ENCODE assay signal across 9 cellular contexts in genomic region chr19:38792250-38793111, GRCh38. TPM values are rescaled to one million over a fixed set of nuclear protein-coding genes. Genes with fewer than 3 reads are reported as not detected.
DNase-seq lines count a peak whose midpoint lies in the region; ATAC-seq, FAIRE-seq and TF ChIP-seq lines count a peak whose summit lies in the region.
"Had no signal": no experiment of that assay in that cellular context is flagged by ENCODE, and none has a peak within 500 bp of the region (broad histone marks: within the 10 kb centered on the region; RNA-seq: fewer than 3 reads in every experiment).

No MANE protein-coding gene starts in this region.

- no peaks in the 10 kb centered on the region for H3K36me3 Mint-ChIP-seq in CD14-positive monocyte

- no peak for TF ChIP-seq EP300 in H1 (IDR thresholded peaks at IDR 0.05; ENCODE audit: borderline replicate concordance in 1 of 2, low read depth in 2 of 2, low read length in 2 of 2)

- no peak overlapping the region for H4K91ac ChIP-seq in H1 (replicated peaks; ENCODE audit: insufficient read length, low read length)

- no peaks in the 10 kb centered on the region for H3K79me1 ChIP-seq in H1 (ENCODE audit: low read depth, low read length)

- H3K4me1 ChIP-seq in H1 (replicated peaks in 1 of 4; ENCODE audit: control insufficient read depth in 3 of 4, insufficient read depth in 4 of 4, low read length in 3 of 4) = peaks cover 0 to 2% (median 0%) of the 10 kb centered on the region in 4 experiments; a peak in 1 of 7 replicates
- peaks cover 6% of the 10 kb centered on the region in 2 experiments for H3K4me1 ChIP-seq in neutrophil (ENCODE audit: control insufficient read depth in 1 of 2, insufficient read depth in 1 of 2, low read depth in 1 of 2, low read length in 1 of 2)

- H3K4me3 Mint-ChIP-seq in CD14-positive monocyte = peak overlapping the region; percentile 76 to 78

- TF ChIP-seq POLR2A in H1 (IDR thresholded peaks at IDR 0.05; ENCODE audit: control extremely low read depth in 1 of 2, low read depth in 2 of 2, low read length in 2 of 2) = no peak

- CTCF ChIA-PET in H1 (lab: Charles Lee; ENCODE audit: partially characterized antibody) = interaction anchor here (0.7 kb wide), 1 partner anchor 12 kb away, joined by 3 read pairs; no protein-coding TSS in a partner anchor

- no peak overlapping the region for H3K23ac ChIP-seq in H1 (ENCODE audit: insufficient read length)

- H3K4ac ChIP-seq in H1 (replicated peaks; ENCODE audit: insufficient read length, low read depth, low read length) = no peak overlapping the region

- H2AK5ac ChIP-seq in H1 (ENCODE audit: low read depth, low read length) = no peak overlapping the region

- ATAC-seq in HG03280 (IDR thresholded peaks at IDR 0.05; ENCODE audit: unreplicated experiment) (no peak), HG02884 (IDR thresholded peaks at IDR 0.05; ENCODE audit: unreplicated experiment) (no peak)

- intact Hi-C loops in CD14-positive monocyte (cut with micrococcal nuclease) = no loop called here

- H3K56ac ChIP-seq in H1 (replicated peaks; ENCODE audit: insufficient read length, low read depth, low read length) = no peak overlapping the region

- no peak overlapping the region for H2BK12ac ChIP-seq in H1 (ENCODE audit: low read depth, low read length)

- 25% methylated on average over 38 of the region's 71 CpGs; no CpG with 5 or more reads in 1 of the 2 experiments for WGBS in H1 (ENCODE audit: extremely low coverage in 1 of 2, insufficient coverage in 1 of 2, insufficient read length in 1 of 2, insufficient replicate concordance in 2 of 2, low coverage in 1 of 2, low lambda C conversion rate in 2 of 2, missing lambda C conversion rate in 1 of 2), 2 experiments

- POLR2A ChIA-PET in H1 (lab: Charles Lee; ENCODE audit: partially characterized antibody) = interaction anchor here (0.6 to 1.0 kb wide), 7 partner anchors 18 to 57 kb away, joined by 3 to 5 read pairs (median 3); partner anchors contain the start of genes HNRNPL and LGALS7

- no peak overlapping the region for H4K5ac ChIP-seq in H1 (ENCODE audit: insufficient read length, low read depth, low read length)

- no peaks in the 10 kb centered on the region for H4K20me1 ChIP-seq in H1 (replicated peaks in 1 of 2; ENCODE audit: control insufficient read depth in 1 of 2, insufficient read depth in 2 of 2, low read length in 2 of 2)

- no peaks in the 10 kb centered on the region for H3K23me2 ChIP-seq in H1 (ENCODE audit: low read depth, low read length)

- H3K79me2 ChIP-seq in H1 (ENCODE audit: control insufficient read depth in 1 of 2, insufficient read depth in 2 of 2, low read length in 2 of 2) = no peaks in the 10 kb centered on the region

- no peak overlapping the region for H2BK120ac ChIP-seq in H1 (replicated peaks; ENCODE audit: low read depth, low read length)

- H3K18ac ChIP-seq in H1 (ENCODE audit: extremely low read depth, low read length) = no peak overlapping the region

- peak; percentile 24 to 49; a peak in 3 of 4 replicates for TF ChIP-seq RAD21 in H1 (IDR thresholded peaks at IDR 0.05 in 1 of 2, conservative IDR thresholded peaks at IDR 0.05 in 1 of 2; ENCODE audit: low read depth in 2 of 2, low read length in 2 of 2)

- H2AFZ ChIP-seq in H1 (ENCODE audit: low read length) = no peak overlapping the region; the same call in 1 of the 2 replicates

- no peak for FAIRE-seq in H1 (lab: Jason Lieb, UNC)

- H3K9me3 ChIP-seq in H1 (ENCODE audit: insufficient read depth in 2 of 2, low read depth in 1 of 2, low read length in 1 of 2) = no peaks in the 10 kb centered on the region
- H3K9me3 ChIP-seq in neutrophil = no peaks in the 10 kb centered on the region

- H4K8ac ChIP-seq in H1 (ENCODE audit: extremely low read depth, insufficient read depth, low read length) = no peak overlapping the region

- H3K9ac ChIP-seq in H1 (replicated peaks in 1 of 4; ENCODE audit: extremely low read depth in 1 of 4, low read depth in 3 of 4, low read length in 3 of 4) = no peak overlapping the region

- H3K27ac Mint-ChIP-seq in CD14-positive monocyte = no peak overlapping the region

- H3K36me3 ChIP-seq in H1 (ENCODE audit: control insufficient read depth in 2 of 4, insufficient read depth in 4 of 4, low read length in 3 of 4) = no peaks in the 10 kb centered on the region
- no peaks in the 10 kb centered on the region for H3K36me3 ChIP-seq in neutrophil

- H3K4me3 ChIP-seq in H1 (ENCODE audit: extremely low read depth in 1 of 4, insufficient read depth in 2 of 4, low read depth in 3 of 4, low read length in 4 of 4) (peak overlapping the region in 3 of 4 experiments; percentile 33 to 57 (median 36); a peak in 7 of 8 replicates), neutrophil (ENCODE audit: low read depth in 1 of 2, low read length in 1 of 2) (peak overlapping the region; percentile 20 to 35)

- peaks cover 0 to 7% (median 1%) of the 10 kb centered on the region in 7 donors for H3K9me3 Mint-ChIP-seq in CD14-positive monocyte

- no peak overlapping the region for H2BK5ac ChIP-seq in H1 (ENCODE audit: low read depth, low read length)

- DNase-seq in CD14-positive monocyte (ENCODE audit: low spot score) = no peak
- peak; percentile 61 for DNase-seq in activated CD4-positive, CD25-positive, alpha-beta regulatory T cell treated with anti-CD3 and anti-CD28 coated beads, Interleukin-2, amount 50 U/mL, for 72 hours
- DNase-seq in H1 (ENCODE audit: low read depth in 1 of 2, low spot score in 2 of 2) = peak in 1 of 2 experiments; percentile 70
- no peak for DNase-seq in NCI-H2081 treated with DMSO at 0.1 percent for 48 hours (lab: John Stamatoyannopoulos, UW)
- no peak for DNase-seq in NCI-H2081 (lab: John Stamatoyannopoulos, UW)

- no peak overlapping the region for H3K27ac ChIP-seq in H1 (ENCODE audit: low read depth, low read length)
- H3K27ac ChIP-seq in neutrophil = no peak overlapping the region

- H3K14ac ChIP-seq in H1 (ENCODE audit: insufficient read length) = no peak overlapping the region

- peak overlapping the region; percentile 22 to 75; a peak in 3 of 4 replicates for H3K4me2 ChIP-seq in H1 (ENCODE audit: insufficient read depth in 1 of 2, low read depth in 2 of 2, low read length in 2 of 2)

- peaks cover 0 to 12% (median 3%) of the 10 kb centered on the region in 4 experiments; a peak in 4 of 7 replicates for H3K27me3 ChIP-seq in H1 (replicated peaks in 1 of 4; ENCODE audit: control insufficient read depth in 3 of 4, extremely low read depth in 1 of 4, insufficient read depth in 3 of 4, low read length in 3 of 4)
- H3K27me3 ChIP-seq in neutrophil = peaks cover 23% of the 10 kb centered on the region

- no peak overlapping the region for H2BK20ac ChIP-seq in H1 (ENCODE audit: low read length)

- no peak overlapping the region for H2BK15ac ChIP-seq in H1 (ENCODE audit: low read length)

- TF ChIP-seq CTCF in CD14-positive monocyte (IDR thresholded peaks at IDR 0.05) (peak; percentile 71), H1 (IDR thresholded peaks at IDR 0.05; ENCODE audit: control extremely low read depth in 1 of 3, insufficient read depth in 1 of 3, low read depth in 1 of 3, low read length in 3 of 3) (peak; percentile 39 to 52 (median 51)), neutrophil (IDR thresholded peaks at IDR 0.05) (no peak)

- peaks cover 0 to 10% (median 3%) of the 10 kb centered on the region in 3 donors for H3K27me3 Mint-ChIP-seq in CD14-positive monocyte (ENCODE audit: low read depth in 3 of 3)

- H3K4me1 Mint-ChIP-seq in CD14-positive monocyte = peaks cover 7% of the 10 kb centered on the region

RNA-seq across cellular contexts. Expression of gene LGALS7B, which starts 3.5 kb away (rescaled TPM):
- polyA plus RNA-seq in CD14-positive monocyte (not detected), H1 (2011; rRNA removed) (3.6 and 6.2 TPM in 2 replicates)
- not detected in 2 replicates for total RNA-seq in H1 (2021; fragmentation: NEBNext Ultra II Directional; extraction: Animal tissue kit (Norgen Biotek cat#: 25700))
- polyA plus RNA-seq in H1 (2011; cell fraction: cytosol; rRNA removed) = 4.2 TPM
- polyA plus RNA-seq in H1 (2011; cell fraction: nucleus; rRNA removed) = 1.9 TPM
- polyA plus RNA-seq in H1 (2012, experiment 1 of 2) = 1.1 to 2.9 TPM (median 1.6 TPM) in 4 replicates
- polyA plus RNA-seq in H1 (2012, experiment 2 of 2) = not detected
- 0.85 TPM for polyA plus RNA-seq in H1 (2013, experiment 1 of 2)
- polyA plus RNA-seq in H1 (2013, experiment 2 of 2) = 0.57 TPM
- polyA minus RNA-seq in H1 (2011; rRNA and poly(A)+ RNA removed) = not detected in 2 replicates
- not detected for polyA minus RNA-seq in H1 (2011; cell fraction: cytosol; rRNA and poly(A)+ RNA removed)
- not detected for polyA minus RNA-seq in H1 (2011; cell fraction: nucleus; rRNA and poly(A)+ RNA removed)
- total RNA-seq: activated CD8-positive, alpha-beta memory T cell treated with anti-CD3 and anti-CD28 coated beads for 36 hours had no signal

RNA-seq across cellular contexts. Expression of gene LGALS7, which starts 19.2 kb away (rescaled TPM):
- not detected for polyA plus RNA-seq in CD14-positive monocyte
- total RNA-seq in H1 (2021; fragmentation: NEBNext Ultra II Directional; extraction: Animal tissue kit (Norgen Biotek cat#: 25700)) = not detected in 2 replicates
- 0.32 and 1.2 TPM in 2 replicates for polyA plus RNA-seq in H1 (2011; rRNA removed)
- polyA plus RNA-seq in H1 (2011; cell fraction: cytosol; rRNA removed) = 0.19 TPM
- polyA plus RNA-seq in H1 (2011; cell fraction: nucleus; rRNA removed) = 0.44 TPM
- not detected in 4 replicates for polyA plus RNA-seq in H1 (2012, experiment 1 of 2)
- polyA plus RNA-seq in H1 (2012, experiment 2 of 2) = not detected
- polyA plus RNA-seq in H1 (2013, experiment 1 of 2) = 0.12 TPM
- not detected for polyA plus RNA-seq in H1 (2013, experiment 2 of 2)
- polyA minus RNA-seq in H1 (2011; rRNA and poly(A)+ RNA removed) = not detected in 2 replicates
- polyA minus RNA-seq in H1 (2011; cell fraction: cytosol; rRNA and poly(A)+ RNA removed) = not detected
- polyA minus RNA-seq in H1 (2011; cell fraction: nucleus; rRNA and poly(A)+ RNA removed) = not detected
- total RNA-seq: activated CD8-positive, alpha-beta memory T cell treated with anti-CD3 and anti-CD28 coated beads for 36 hours had no signal

RNA-seq across cellular contexts. Expression of gene LGALS4, which starts 20.3 kb away (rescaled TPM):
- polyA plus RNA-seq in CD14-positive monocyte (not detected), H1 (2011; rRNA removed) (0.32 and 0.71 TPM in 2 replicates)
- 0.37 and 0.54 TPM in 2 replicates for total RNA-seq in H1 (2021; fragmentation: NEBNext Ultra II Directional; extraction: Animal tissue kit (Norgen Biotek cat#: 25700))
- 0.19 TPM for polyA plus RNA-seq in H1 (2011; cell fraction: cytosol; rRNA removed)
- polyA plus RNA-seq in H1 (2011; cell fraction: nucleus; rRNA removed) = 1.3 TPM
- 0.43 to 0.45 TPM in 2 of 4 replicates, not detected in the others for polyA plus RNA-seq in H1 (2012, experiment 1 of 2)
- 0.14 TPM for polyA plus RNA-seq in H1 (2012, experiment 2 of 2)
- 0.43 TPM for polyA plus RNA-seq in H1 (2013, experiment 1 of 2)
- 0.13 TPM for polyA plus RNA-seq in H1 (2013, experiment 2 of 2)
- 0.35 and 0.37 TPM in 2 replicates for polyA minus RNA-seq in H1 (2011; rRNA and poly(A)+ RNA removed)
- polyA minus RNA-seq in H1 (2011; cell fraction: cytosol; rRNA and poly(A)+ RNA removed) = not detected
- polyA minus RNA-seq in H1 (2011; cell fraction: nucleus; rRNA and poly(A)+ RNA removed) = not detected

RNA-seq across cellular contexts. Expression of gene ECH1, which starts 39.1 kb away (rescaled TPM):
- polyA plus RNA-seq in CD14-positive monocyte = 100 to 1,000 TPM; 173 to 187 TPM
- total RNA-seq in H1 (2021; fragmentation: NEBNext Ultra II Directional; extraction: Animal tissue kit (Norgen Biotek cat#: 25700)) = 101 and 103 TPM in 2 replicates
- polyA plus RNA-seq in H1 (2011; rRNA removed) = 147 and 173 TPM in 2 replicates
- polyA plus RNA-seq in H1 (2011; cell fraction: cytosol; rRNA removed) = 160 TPM
- polyA plus RNA-seq in H1 (2011; cell fraction: nucleus; rRNA removed) = 263 TPM
- 130 to 213 TPM (median 176 TPM) in 4 replicates for polyA plus RNA-seq in H1 (2012, experiment 1 of 2)
- polyA plus RNA-seq in H1 (2012, experiment 2 of 2) = 162 TPM
- 191 TPM for polyA plus RNA-seq in H1 (2013, experiment 1 of 2)
- polyA plus RNA-seq in H1 (2013, experiment 2 of 2) = 181 TPM
- 55.4 and 74.7 TPM in 2 replicates for polyA minus RNA-seq in H1 (2011; rRNA and poly(A)+ RNA removed)
- 34.3 TPM for polyA minus RNA-seq in H1 (2011; cell fraction: cytosol; rRNA and poly(A)+ RNA removed)
- polyA minus RNA-seq in H1 (2011; cell fraction: nucleus; rRNA and poly(A)+ RNA removed) = 30.0 TPM

RNA-seq across cellular contexts. Expression of gene CAPN12, which starts 48.2 kb away (rescaled TPM):
- polyA plus RNA-seq in CD14-positive monocyte (not detected), H1 (2011; rRNA removed) (20.0 and 25.9 TPM in 2 replicates)
- total RNA-seq in H1 (2021; fragmentation: NEBNext Ultra II Directional; extraction: Animal tissue kit (Norgen Biotek cat#: 25700)) = 7.9 and 8.8 TPM in 2 replicates
- 16.5 TPM for polyA plus RNA-seq in H1 (2011; cell fraction: cytosol; rRNA removed)
- 58.9 TPM for polyA plus RNA-seq in H1 (2011; cell fraction: nucleus; rRNA removed)
- 4.8 to 13.3 TPM (median 8.3 TPM) in 4 replicates for polyA plus RNA-seq in H1 (2012, experiment 1 of 2)
- 4.3 TPM for polyA plus RNA-seq in H1 (2012, experiment 2 of 2)
- 13.2 TPM for polyA plus RNA-seq in H1 (2013, experiment 1 of 2)
- polyA plus RNA-seq in H1 (2013, experiment 2 of 2) = 11.1 TPM
- 3.7 and 5.0 TPM in 2 replicates for polyA minus RNA-seq in H1 (2011; rRNA and poly(A)+ RNA removed)
- 6.4 TPM for polyA minus RNA-seq in H1 (2011; cell fraction: cytosol; rRNA and poly(A)+ RNA removed)
- polyA minus RNA-seq in H1 (2011; cell fraction: nucleus; rRNA and poly(A)+ RNA removed) = 10.9 TPM
